In genomic region chr5:124980174-124980941, GRCh38 we compare ENCODE assay signal across 8 cellular contexts.
DNase-seq lines count a peak whose midpoint lies in the region; ATAC-seq and TF ChIP-seq lines count a peak whose summit lies in the region.

No MANE protein-coding gene starts in this region.

- peak; percentile 52 for DNase-seq in NCI-H446 treated with DMSO at 0.1 percent for 48 hours (lab: John Stamatoyannopoulos, UW)
- no peak for DNase-seq in activated CD4-positive, alpha-beta T cell treated with anti-CD3 and anti-CD28 coated beads for 4 hours
- DNase-seq in stimulated activated CD8-positive, alpha-beta memory T cell treated with anti-CD3 and anti-CD28 coated beads, Interleukin-4, amount 100 ng/mL, for 48 hours, result no peak
- DNase-seq in esophagus muscularis mucosa (ENCODE audit: extremely low spot score), result no peak

- H3K27me3 ChIP-seq in esophagus muscularis mucosa (no peaks in the 10 kb centered on the region), gastroesophageal sphincter (no peaks in the 10 kb centered on the region)

- TF ChIP-seq EP300 in esophagus muscularis mucosa (IDR thresholded peaks at IDR 0.05) (no peak), gastroesophageal sphincter (IDR thresholded peaks at IDR 0.05) (no peak)

- peaks cover 33% of the 10 kb centered on the region for H3K4me1 Mint-ChIP-seq in nephron

- ATAC-seq in GM18907 (IDR thresholded peaks at IDR 0.05; ENCODE audit: unreplicated experiment) (peak; percentile 96), HG02884 (IDR thresholded peaks at IDR 0.05; ENCODE audit: unreplicated experiment) (peak; percentile 90), gastroesophageal sphincter (no peak)

- intact Hi-C loops in esophagus muscularis mucosa (cut with DNase I), result no loop called here

- H3K36me3 ChIP-seq in esophagus muscularis mucosa (no peaks in the 10 kb centered on the region), gastroesophageal sphincter (no peaks in the 10 kb centered on the region)

- peaks cover 4% of the 10 kb centered on the region for H3K36me3 Mint-ChIP-seq in nephron (ENCODE audit: low read depth)

- peaks cover 4% of the 10 kb centered on the region for H3K27me3 Mint-ChIP-seq in nephron (ENCODE audit: low read depth)

- TF ChIP-seq POLR2A in esophagus muscularis mucosa (IDR thresholded peaks at IDR 0.05; ENCODE audit: low read depth) (no peak), gastroesophageal sphincter (IDR thresholded peaks at IDR 0.05) (no peak)

- WGBS in esophagus muscularis mucosa, result 50% methylated on average over 8 of the region's 8 CpGs
- 38 to 69% methylated on average over 4 to 8 of the region's 8 CpGs for WGBS in gastroesophageal sphincter (ENCODE audit: low coverage in 1 of 2), 2 donors

- TF ChIP-seq CTCF in nephron (IDR thresholded peaks at IDR 0.05; ENCODE audit: unreplicated experiment in 3 of 3) (no peak), esophagus muscularis mucosa (IDR thresholded peaks at IDR 0.05) (no peak), gastroesophageal sphincter (IDR thresholded peaks at IDR 0.05) (no peak)

- peak overlapping the region; percentile 16 to 87 (median 25) for H3K27ac Mint-ChIP-seq in nephron

- H3K9me3 Mint-ChIP-seq in nephron, result peaks cover 12% of the 10 kb centered on the region

- H3K4me1 ChIP-seq in esophagus muscularis mucosa (peaks cover 0 to 21% (median 17%) of the 10 kb centered on the region in 4 donors), gastroesophageal sphincter (peaks cover 0 to 10% (median 0%) of the 10 kb centered on the region in 3 donors)

- H3K9me3 ChIP-seq in esophagus muscularis mucosa (peaks cover 0 to 9% (median 2%) of the 10 kb centered on the region in 4 donors), gastroesophageal sphincter (peaks cover 0 to 11% (median 0%) of the 10 kb centered on the region in 3 donors)

- H3K4me3 ChIP-seq in esophagus muscularis mucosa (no peak overlapping the region), gastroesophageal sphincter (no peak overlapping the region)

- no peak overlapping the region for H3K27ac ChIP-seq in esophagus muscularis mucosa (replicated peaks in 1 of 4)
- H3K27ac ChIP-seq in gastroesophageal sphincter, result no peak overlapping the region

- H3K4me3 Mint-ChIP-seq in nephron, result no peak overlapping the region
